Comparison of ENCODE assay signal across 22 cellular contexts in the genomic region with DNA sequence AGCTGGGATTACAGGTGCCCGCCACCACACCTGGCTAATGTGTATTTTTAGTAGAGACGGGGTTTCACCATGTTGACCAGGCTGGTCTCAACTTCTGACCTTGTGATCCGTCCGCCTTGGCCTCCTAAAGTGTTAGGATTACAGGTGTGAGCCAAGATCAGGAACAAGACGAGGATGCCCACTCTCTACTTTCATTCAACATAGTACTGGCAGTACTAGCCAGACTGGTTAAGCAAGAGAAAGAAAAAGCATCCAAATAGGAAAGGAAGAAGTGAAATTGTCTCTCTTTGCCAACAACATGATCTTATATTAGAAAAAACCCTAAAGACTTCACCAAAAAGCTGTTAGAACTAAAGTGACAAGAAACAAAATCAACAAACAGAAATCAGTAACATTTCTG. TPM values are rescaled to one million over a fixed set of nuclear protein-coding genes. Genes with fewer than 3 reads are reported as not detected.
A peak's percentile ranks its signal among the peaks of the same experiment; 100 is the strongest.
DNase-seq lines count a peak whose midpoint lies in the region; ATAC-seq, FAIRE-seq and TF ChIP-seq lines count a peak whose summit lies in the region.
"Had no signal": no experiment of that assay in that cellular context is flagged by ENCODE, and none has a peak within 500 bp of the region (broad histone marks: within the 10 kb centered on the region; RNA-seq: fewer than 3 reads in every experiment).

No MANE protein-coding gene starts in this region.

- no peak for DNase-seq in GM12891 (ENCODE audit: insufficient read length, low spot score)
- DNase-seq in K562 (ENCODE audit: extremely low read depth in 1 of 4, low spot score in 3 of 4): no peak
- peak in 1 of 2 donors; percentile 36 for DNase-seq in gastrocnemius medialis
- no peak for DNase-seq in CD4-positive, alpha-beta memory T cell
- no peak for DNase-seq in D341Med (ENCODE audit: low spot score)
- no peak for DNase-seq in breast epithelium (ENCODE audit: low spot score in 2 of 2)
- DNase-seq: ACHN; BE2C; C1 segment of cervical spinal cord; Caco-2; CD4-positive, CD25-positive, alpha-beta regulatory T cell; DMS79 treated with DMSO at 0.1 percent for 48 hours; GF-D8; GM23248; HCEC 1CT; IMR-90; KBM-7 had no signal

- no peaks in the 10 kb centered on the region for H3K9me3 Mint-ChIP-seq in CD4-positive, alpha-beta memory T cell
- H3K9me3 Mint-ChIP-seq: CD4-positive, CD25-positive, alpha-beta regulatory T cell had no signal

- peak overlapping the region in 1 of 7 donors; percentile 47 for H3K27ac Mint-ChIP-seq in CD4-positive, alpha-beta memory T cell

- H3K9me3 ChIP-seq in K562 (replicated peaks; ENCODE audit: control insufficient read depth, insufficient read depth, low read depth, low read length) (no peaks in the 10 kb centered on the region), gastrocnemius medialis (no peaks in the 10 kb centered on the region), breast epithelium (no peaks in the 10 kb centered on the region)
- no peaks in the 10 kb centered on the region for H3K9me3 ChIP-seq in CD4-positive, alpha-beta memory T cell (ENCODE audit: control insufficient read depth in 1 of 2, low read length in 2 of 2)
- H3K9me3 ChIP-seq: BE2C, Caco-2 had no signal

- H3K4me3 ChIP-seq in K562 (no peak overlapping the region), gastrocnemius medialis (no peak overlapping the region), breast epithelium (no peak overlapping the region)
- H3K4me3 ChIP-seq in CD4-positive, alpha-beta memory T cell (ENCODE audit: low read length in 2 of 2): no peak overlapping the region
- H3K4me3 ChIP-seq: GM12878, GM23248 had no signal

- no peak for TF ChIP-seq RAD21 in K562 (CRISPR knock-in tag; conservative IDR thresholded peaks at IDR 0.05 in 1 of 2, IDR thresholded peaks at IDR 0.05 in 1 of 2)

- peak; percentile 5 for FAIRE-seq in GM12891 (lab: Jason Lieb, UNC)
- peak; percentile 68 for FAIRE-seq in K562 (lab: Jason Lieb, UNC)
- FAIRE-seq: A204.1, GM12878, H54, HTR-8/SVneo had no signal

- peaks cover 9 to 15% of the 10 kb centered on the region in 2 donors for H3K36me3 Mint-ChIP-seq in CD4-positive, alpha-beta memory T cell

- CTCF ChIA-PET in K562 (lab: Yijun Ruan, JAX; ENCODE audit: low intra/inter-chr PET ratio): no interaction called here
- CTCF ChIA-PET in CD4-positive, alpha-beta memory T cell (lab: Charles Lee; ENCODE audit: partially characterized antibody): no interaction called here

- ATAC-seq in K562 (no peak), gastrocnemius medialis (peak; percentile 61 to 72)
- ATAC-seq: GM12878 had no signal

- 84% methylated on average over 5 of the region's 5 CpGs for WGBS in K562 (ENCODE audit: insufficient coverage, low coverage, missing lambda C conversion rate)

- H3K4me2 ChIP-seq in K562 (ENCODE audit: insufficient read depth, low read length): no peak overlapping the region

- no peaks in the 10 kb centered on the region for H3K9me1 ChIP-seq in K562 (ENCODE audit: control insufficient read depth, insufficient read depth, low read length)

- TF ChIP-seq CTCF in 22Rv1 (IDR thresholded peaks at IDR 0.05) (no peak), K562 (IDR thresholded peaks at IDR 0.05 in 2 of 3, conservative IDR thresholded peaks at IDR 0.05 in 1 of 3; ENCODE audit: insufficient read depth in 2 of 3, low read depth in 1 of 3, low read length in 3 of 3) (no peak), gastrocnemius medialis (IDR thresholded peaks at IDR 0.05 in 4 of 5, conservative IDR thresholded peaks at IDR 0.05 in 1 of 5) (no peak), breast epithelium (IDR thresholded peaks at IDR 0.05) (no peak)

- peaks cover 0 to 2% (median 0%) of the 10 kb centered on the region in 4 donors for H3K4me1 Mint-ChIP-seq in CD4-positive, alpha-beta memory T cell

- H3K79me2 ChIP-seq in K562 (ENCODE audit: control insufficient read depth, insufficient read depth, low read length): no peaks in the 10 kb centered on the region

- no peaks in the 10 kb centered on the region for H3K27me3 ChIP-seq in K562 (ENCODE audit: control insufficient read depth in 2 of 2, insufficient read depth in 2 of 2, low read length in 2 of 2)
- no peaks in the 10 kb centered on the region for H3K27me3 ChIP-seq in gastrocnemius medialis
- no peaks in the 10 kb centered on the region for H3K27me3 ChIP-seq in CD4-positive, alpha-beta memory T cell (ENCODE audit: insufficient read depth, low read length)
- H3K27me3 ChIP-seq in breast epithelium: no peaks in the 10 kb centered on the region
- H3K27me3 ChIP-seq: BE2C had no signal

- in situ Hi-C loops in K562 (cut with MboI): no loop called here
- in situ Hi-C loops in gastrocnemius medialis (cut with MboI; ENCODE audit: low sequenced_read_pairs in 4 of 4): no loop called here

- no peaks in the 10 kb centered on the region for H3K27me3 Mint-ChIP-seq in CD4-positive, alpha-beta memory T cell
- H3K27me3 Mint-ChIP-seq: CD4-positive, CD25-positive, alpha-beta regulatory T cell had no signal

- H3K9ac ChIP-seq in K562 (ENCODE audit: insufficient read depth in 1 of 2, low read depth in 2 of 2, low read length in 2 of 2): no peak overlapping the region
- H3K9ac ChIP-seq: GM23248 had no signal

- no peaks in the 10 kb centered on the region for H4K20me1 ChIP-seq in K562 (replicated peaks; ENCODE audit: control insufficient read depth, insufficient read depth, low read length)

- TF ChIP-seq POLR2A in GM12891 (IDR thresholded peaks at IDR 0.05; ENCODE audit: low read depth, low read length) (no peak), K562 (conservative IDR thresholded peaks at IDR 0.05) (no peak), gastrocnemius medialis (IDR thresholded peaks at IDR 0.05) (no peak), breast epithelium (IDR thresholded peaks at IDR 0.05) (no peak)

- no peak overlapping the region for H3K4me3 Mint-ChIP-seq in CD4-positive, alpha-beta memory T cell

- no peak overlapping the region for H2AFZ ChIP-seq in K562 (ENCODE audit: low read depth, low read length)
- H2AFZ ChIP-seq: GM23248 had no signal

- intact Hi-C loops in K562 (cut with micrococcal nuclease) (no loop called here), gastrocnemius medialis (cut with DNase I; ENCODE audit: low total_unique reads) (no loop called here), breast epithelium (cut with DNase I; ENCODE audit: low total_unique reads) (no loop called here)
- intact Hi-C loops in CD4-positive, alpha-beta memory T cell (cut with micrococcal nuclease): loop anchor here (10.0 kb wide), 1 partner anchor 86 kb away; the partner anchor contains the start of gene ZDHHC12

- BruUV-seq in K562 (replicated peaks; lab: Mats Ljungman, UMichigan): no TSS peak

- H3K27ac ChIP-seq in 22Rv1 (peak overlapping the region; percentile 29), K562 (ENCODE audit: extremely low read depth, low read depth, low read length) (no peak overlapping the region), gastrocnemius medialis (no peak overlapping the region), breast epithelium (no peak overlapping the region)
- H3K27ac ChIP-seq in CD4-positive, alpha-beta memory T cell (ENCODE audit: low read depth, low read length): no peak overlapping the region
- H3K27ac ChIP-seq: GM23248 had no signal

- H3K4me1 ChIP-seq in K562 (replicated peaks in 1 of 2; ENCODE audit: control insufficient read depth in 2 of 2, insufficient read depth in 2 of 2, low read length in 2 of 2) (peaks cover 0 to 3% of the 10 kb centered on the region in 2 experiments; a peak in 3 of 5 replicates), gastrocnemius medialis (peaks cover 0 to 4% of the 10 kb centered on the region in 2 donors), breast epithelium (no peaks in the 10 kb centered on the region)
- no peaks in the 10 kb centered on the region for H3K4me1 ChIP-seq in CD4-positive, alpha-beta memory T cell (ENCODE audit: insufficient read depth, low read length)
- H3K4me1 ChIP-seq: BE2C, Caco-2 had no signal

- POLR2A ChIA-PET in K562 (lab: Yijun Ruan, JAX): interaction anchor here (1.2 to 2.3 kb wide), 2 partner anchors 8 to 9 kb away, joined by 3 to 21 read pairs; partner anchors contain the start of gene ENDOG
- POLR2A ChIA-PET in CD4-positive, alpha-beta memory T cell (lab: Charles Lee; ENCODE audit: partially characterized antibody): interaction anchor here (1.1 kb wide), 1 partner anchor 7 kb away, joined by 3 read pairs; the partner anchor contains the start of gene ENDOG

- H3K36me3 ChIP-seq in K562 (ENCODE audit: control insufficient read depth, insufficient read depth, low read length): peaks cover 34% of the 10 kb centered on the region; the same call in 1 of the 3 replicates
- H3K36me3 ChIP-seq in gastrocnemius medialis: peaks cover 0 to 27% of the 10 kb centered on the region in 2 donors
- peaks cover 10% of the 10 kb centered on the region for H3K36me3 ChIP-seq in CD4-positive, alpha-beta memory T cell (ENCODE audit: insufficient read depth, low read length)
- peaks cover 5% of the 10 kb centered on the region for H3K36me3 ChIP-seq in breast epithelium

- TF ChIP-seq EP300 in K562 (IDR thresholded peaks at IDR 0.05; ENCODE audit: low read length): no peak

RNA-seq across cellular contexts. Expression of gene ENDOG, which starts 7.4 kb away (rescaled TPM):
- 9.4 TPM for polyA plus RNA-seq in GM12891 (2012; ENCODE audit: low read depth, missing spikeins)
- total RNA-seq in K562 (2011; cell fraction: chromatin; rRNA removed; ENCODE audit: low replicate concordance): 4.9 and 20.6 TPM in 2 replicates
- 39.7 and 40.4 TPM in 2 replicates for total RNA-seq in K562 (2011; cell fraction: nucleolus; rRNA removed)
- 11.4 and 14.2 TPM in 2 replicates for total RNA-seq in K562 (2011; cell fraction: nucleoplasm; rRNA removed)
- 91.0 and 99.6 TPM in 2 replicates for total RNA-seq in K562 (2014; rRNA removed)
- total RNA-seq in K562 (2014; rRNA removed; fragmentation: Illumina TruSeq; extraction: Trizol): 6.3 and 8.8 TPM in 2 replicates
- total RNA-seq in K562 (2015; rRNA removed; fragmentation: Illumina TruSeq; extraction: Trizol): 25.5 and 26.3 TPM in 2 replicates
- 83.2 and 84.9 TPM in 2 replicates for total RNA-seq in K562 (2021)
- polyA plus RNA-seq in K562 (2011; rRNA removed): 30.0 and 42.1 TPM in 2 replicates
- polyA plus RNA-seq in K562 (2011; cell fraction: cytosol; rRNA removed): 52.4 and 156 TPM in 2 replicates
- 58.2 and 77.0 TPM in 2 replicates for polyA plus RNA-seq in K562 (2011; cell fraction: nucleus; rRNA removed)
- 34.3 and 45.7 TPM in 2 replicates for polyA plus RNA-seq in K562 (2012)
- 8.7 and 16.3 TPM in 2 replicates for polyA plus RNA-seq in K562 (2014; fragmentation: Illumina TruSeq; extraction: Trizol)
- polyA plus RNA-seq in K562 (2014; fragmentation: Nextera tagmentation; extraction: Ambion mirVana): 1 to 10 TPM; 1.2 to 3.8 TPM
- polyA plus RNA-seq in K562 (2014; rRNA removed): 77.2 and 80.2 TPM in 2 replicates
- polyA minus RNA-seq in K562 (2011; rRNA and poly(A)+ RNA removed): 10.2 and 12.4 TPM in 2 replicates
- 23.4 and 24.1 TPM in 2 replicates for polyA minus RNA-seq in K562 (2011; cell fraction: cytosol; rRNA and poly(A)+ RNA removed)
- 16.2 and 20.6 TPM in 2 replicates for polyA minus RNA-seq in K562 (2011; cell fraction: nucleus; rRNA and poly(A)+ RNA removed)
- total RNA-seq in gastrocnemius medialis: 100 to 1,000 TPM in 3 of 4 donors, 10 to 100 TPM in 1; 58.2 to 212 (median 122) TPM
- 10 to 100 TPM; 18.5 to 19.7 TPM for total RNA-seq in CD4-positive, alpha-beta memory T cell
- polyA plus RNA-seq in CD4-positive, alpha-beta memory T cell: 10 to 100 TPM; 21.2 to 25.9 TPM
- 10 to 100 TPM; 25.6 to 39.7 (median 25.8) TPM for total RNA-seq in breast epithelium

RNA-seq across cellular contexts. Expression of gene SPOUT1, which starts 18.7 kb away (rescaled TPM):
- 28.1 TPM for polyA plus RNA-seq in GM12891 (2012; ENCODE audit: low read depth, missing spikeins)
- total RNA-seq in K562 (2011; cell fraction: chromatin; rRNA removed; ENCODE audit: low replicate concordance): 36.0 and 123 TPM in 2 replicates
- total RNA-seq in K562 (2011; cell fraction: nucleolus; rRNA removed): 67.4 and 74.2 TPM in 2 replicates
- 36.3 and 47.1 TPM in 2 replicates for total RNA-seq in K562 (2011; cell fraction: nucleoplasm; rRNA removed)
- total RNA-seq in K562 (2014; rRNA removed) (42.9 and 51.1 TPM in 2 replicates), K562 (2014; rRNA removed; fragmentation: Illumina TruSeq; extraction: Trizol) (12.1 and 20.6 TPM in 2 replicates), K562 (2015; rRNA removed; fragmentation: Illumina TruSeq; extraction: Trizol) (29.5 and 33.6 TPM in 2 replicates), K562 (2021) (121 and 133 TPM in 2 replicates), gastrocnemius medialis (10 to 100 TPM; 10.7 to 29.3 (median 14.9) TPM), breast epithelium (10 to 100 TPM; 23.0 to 40.0 (median 31.5) TPM)
- polyA plus RNA-seq in K562 (2011; rRNA removed) (50.5 and 79.2 TPM in 2 replicates), K562 (2014; fragmentation: Illumina TruSeq; extraction: Trizol) (37.4 and 49.5 TPM in 2 replicates), K562 (2014; fragmentation: Nextera tagmentation; extraction: Ambion mirVana) (10 to 100 TPM; 10.6 to 13.2 TPM), K562 (2014; rRNA removed) (45.2 and 71.9 TPM in 2 replicates)
- polyA plus RNA-seq in K562 (2011; cell fraction: cytosol; rRNA removed): 59.3 and 94.1 TPM in 2 replicates
- polyA plus RNA-seq in K562 (2011; cell fraction: nucleus; rRNA removed): 201 and 270 TPM in 2 replicates
- 54.2 and 74.3 TPM in 2 replicates for polyA plus RNA-seq in K562 (2012)
- polyA minus RNA-seq in K562 (2011; rRNA and poly(A)+ RNA removed): 20.6 and 27.5 TPM in 2 replicates
- polyA minus RNA-seq in K562 (2011; cell fraction: cytosol; rRNA and poly(A)+ RNA removed): 24.1 and 29.0 TPM in 2 replicates
- 23.0 and 42.3 TPM in 2 replicates for polyA minus RNA-seq in K562 (2011; cell fraction: nucleus; rRNA and poly(A)+ RNA removed)
- 10 to 100 TPM; 79.1 to 86.0 TPM for total RNA-seq in CD4-positive, alpha-beta memory T cell
- polyA plus RNA-seq in CD4-positive, alpha-beta memory T cell: 10 to 100 TPM; 74.4 to 91.1 TPM

RNA-seq across cellular contexts. Expression of gene TBC1D13, which starts 23.8 kb away (rescaled TPM):
- polyA plus RNA-seq in GM12891 (2012; ENCODE audit: low read depth, missing spikeins): 11.4 TPM
- total RNA-seq in K562 (2011; cell fraction: chromatin; rRNA removed; ENCODE audit: low replicate concordance): 18.2 and 40.1 TPM in 2 replicates
- total RNA-seq in K562 (2011; cell fraction: nucleolus; rRNA removed): 20.8 and 24.3 TPM in 2 replicates
- 19.8 and 21.3 TPM in 2 replicates for total RNA-seq in K562 (2011; cell fraction: nucleoplasm; rRNA removed)
- total RNA-seq in K562 (2014; rRNA removed): 9.9 and 16.6 TPM in 2 replicates
- total RNA-seq in K562 (2014; rRNA removed; fragmentation: Illumina TruSeq; extraction: Trizol): 8.0 and 10.5 TPM in 2 replicates
- total RNA-seq in K562 (2015; rRNA removed; fragmentation: Illumina TruSeq; extraction: Trizol): 11.4 TPM in 2 replicates
- 24.4 and 27.5 TPM in 2 replicates for total RNA-seq in K562 (2021)
- 21.7 and 24.9 TPM in 2 replicates for polyA plus RNA-seq in K562 (2011; rRNA removed)
- 22.3 and 28.3 TPM in 2 replicates for polyA plus RNA-seq in K562 (2011; cell fraction: cytosol; rRNA removed)
- polyA plus RNA-seq in K562 (2011; cell fraction: nucleus; rRNA removed): 27.4 and 32.4 TPM in 2 replicates
- 22.9 and 34.5 TPM in 2 replicates for polyA plus RNA-seq in K562 (2012)
- polyA plus RNA-seq in K562 (2014; fragmentation: Illumina TruSeq; extraction: Trizol): 28.7 and 30.5 TPM in 2 replicates
- polyA plus RNA-seq in K562 (2014; fragmentation: Nextera tagmentation; extraction: Ambion mirVana): 1 to 10 TPM; 2.3 to 3.0 TPM
- 14.3 and 18.6 TPM in 2 replicates for polyA plus RNA-seq in K562 (2014; rRNA removed)
- polyA minus RNA-seq in K562 (2011; rRNA and poly(A)+ RNA removed): 15.3 and 16.0 TPM in 2 replicates
- 6.4 and 6.9 TPM in 2 replicates for polyA minus RNA-seq in K562 (2011; cell fraction: cytosol; rRNA and poly(A)+ RNA removed)
- 7.1 and 10.0 TPM in 2 replicates for polyA minus RNA-seq in K562 (2011; cell fraction: nucleus; rRNA and poly(A)+ RNA removed)
- total RNA-seq in gastrocnemius medialis: 10 to 100 TPM in 2 of 4 donors, 1 to 10 TPM in 2; 7.8 to 14.3 (median 11.3) TPM
- total RNA-seq in CD4-positive, alpha-beta memory T cell: 10 to 100 TPM; 28.0 to 31.4 TPM
- polyA plus RNA-seq in CD4-positive, alpha-beta memory T cell: 10 to 100 TPM; 26.0 to 29.2 TPM
- total RNA-seq in breast epithelium: 10 to 100 TPM; 14.4 to 20.0 (median 16.2) TPM

RNA-seq across cellular contexts. Expression of gene ZER1, which starts 39.1 kb away (rescaled TPM):
- 14.4 TPM for polyA plus RNA-seq in GM12891 (2012; ENCODE audit: low read depth, missing spikeins)
- total RNA-seq in K562 (2011; cell fraction: chromatin; rRNA removed; ENCODE audit: low replicate concordance): 19.8 and 57.5 TPM in 2 replicates
- 14.3 and 15.0 TPM in 2 replicates for total RNA-seq in K562 (2011; cell fraction: nucleolus; rRNA removed)
- 15.9 and 22.8 TPM in 2 replicates for total RNA-seq in K562 (2011; cell fraction: nucleoplasm; rRNA removed)
- 6.8 and 8.4 TPM in 2 replicates for total RNA-seq in K562 (2014; rRNA removed)
- total RNA-seq in K562 (2014; rRNA removed; fragmentation: Illumina TruSeq; extraction: Trizol): 2.0 and 2.3 TPM in 2 replicates
- total RNA-seq in K562 (2015; rRNA removed; fragmentation: Illumina TruSeq; extraction: Trizol): 3.8 and 4.0 TPM in 2 replicates
- 9.7 and 10.1 TPM in 2 replicates for total RNA-seq in K562 (2021)
- polyA plus RNA-seq in K562 (2011; rRNA removed): 6.5 and 14.3 TPM in 2 replicates
- polyA plus RNA-seq in K562 (2011; cell fraction: cytosol; rRNA removed): 19.3 and 30.6 TPM in 2 replicates
- 21.7 and 29.5 TPM in 2 replicates for polyA plus RNA-seq in K562 (2011; cell fraction: nucleus; rRNA removed)
- 8.3 and 21.2 TPM in 2 replicates for polyA plus RNA-seq in K562 (2012)
- polyA plus RNA-seq in K562 (2014; fragmentation: Illumina TruSeq; extraction: Trizol): 6.2 and 8.6 TPM in 2 replicates
- polyA plus RNA-seq in K562 (2014; fragmentation: Nextera tagmentation; extraction: Ambion mirVana): under 1 TPM; 0.07 to 0.22 TPM
- polyA plus RNA-seq in K562 (2014; rRNA removed): 7.1 and 10.7 TPM in 2 replicates
- polyA minus RNA-seq in K562 (2011; rRNA and poly(A)+ RNA removed): 5.8 and 6.2 TPM in 2 replicates
- polyA minus RNA-seq in K562 (2011; cell fraction: cytosol; rRNA and poly(A)+ RNA removed): 8.0 and 10.1 TPM in 2 replicates
- polyA minus RNA-seq in K562 (2011; cell fraction: nucleus; rRNA and poly(A)+ RNA removed): 6.7 and 9.1 TPM in 2 replicates
- 100 to 1,000 TPM in 3 of 4 donors, 10 to 100 TPM in 1; 63.6 to 115 (median 105) TPM for total RNA-seq in gastrocnemius medialis
- 10 to 100 TPM; 37.9 to 44.2 TPM for total RNA-seq in CD4-positive, alpha-beta memory T cell
- polyA plus RNA-seq in CD4-positive, alpha-beta memory T cell: 10 to 100 TPM; 35.6 to 41.1 TPM
- 10 to 100 TPM; 31.2 to 42.9 (median 34.1) TPM for total RNA-seq in breast epithelium
